8 cellular contexts compared by ENCODE assay signal in the genomic region with DNA sequence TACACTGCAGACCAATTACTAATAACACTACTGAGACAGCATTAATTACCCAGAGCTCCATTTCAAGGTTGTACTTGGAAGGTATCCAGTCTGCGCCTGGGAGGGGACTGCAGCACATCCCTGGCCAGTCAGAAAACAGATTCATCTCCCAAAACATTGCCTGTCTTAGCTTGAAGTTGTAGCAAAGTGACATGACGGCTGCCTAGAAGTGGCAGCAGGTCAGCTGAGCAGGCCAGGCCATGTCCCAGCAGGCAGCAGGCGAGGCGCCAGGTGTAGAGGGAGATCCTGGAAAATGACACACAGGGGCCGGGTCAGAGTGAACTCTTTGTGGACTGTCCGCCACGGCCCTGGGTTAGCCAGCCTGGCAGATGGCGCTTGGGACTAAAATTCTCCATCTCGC. TPM values are rescaled to one million over a fixed set of nuclear protein-coding genes. Genes with fewer than 3 reads are reported as not detected.
DNase-seq lines count a peak whose midpoint lies in the region; ATAC-seq lines count a peak whose summit lies in the region.

No MANE protein-coding gene starts in this region.

- H3K9me3 ChIP-seq in T-helper 17 cell (ENCODE audit: control insufficient read depth, low read length, poor library complexity, severe bottlenecking) (no peaks in the 10 kb centered on the region), skeletal muscle tissue (ENCODE audit: control insufficient read depth in 3 of 3, low read length in 3 of 3) (no peaks in the 10 kb centered on the region)

- H3K27me3 ChIP-seq in skeletal muscle tissue (ENCODE audit: control insufficient read depth in 3 of 3, insufficient read depth in 3 of 3, low read length in 3 of 3), result no peaks in the 10 kb centered on the region

- no peaks in the 10 kb centered on the region for H3K9me3 Mint-ChIP-seq in activated CD4-positive, alpha-beta T cell treated with anti-CD3 and anti-CD28 coated beads for 36 hours (ENCODE audit: low read depth)

- H3K4me3 ChIP-seq in skeletal muscle tissue (ENCODE audit: low read length in 3 of 3), result peak overlapping the region in 2 of 3 donors; percentile 24 to 85

- peak overlapping the region; percentile 39 for H3K27ac ChIP-seq in skeletal muscle tissue (ENCODE audit: low read depth, low read length)

- no peak overlapping the region for H3K27ac Mint-ChIP-seq in activated CD4-positive, alpha-beta T cell treated with anti-CD3 and anti-CD28 coated beads for 36 hours
- H3K27ac Mint-ChIP-seq in T-helper 17 cell, result peak overlapping the region; percentile 79

- POLR2A ChIA-PET in activated CD4-positive, alpha-beta T cell treated with anti-CD3 and anti-CD28 coated beads for 36 hours (lab: Charles Lee), result interaction anchor here (0.5 to 0.8 kb wide), 2 partner anchors 9 to 345 kb away, joined by 3 read pairs; no protein-coding TSS in a partner anchor

- peak overlapping the region; percentile 51 for H3K4me3 Mint-ChIP-seq in activated CD4-positive, alpha-beta T cell treated with anti-CD3 and anti-CD28 coated beads for 36 hours
- peak overlapping the region; percentile 66 for H3K4me3 Mint-ChIP-seq in T-helper 17 cell

- peaks cover 11% of the 10 kb centered on the region for H3K4me1 Mint-ChIP-seq in activated CD4-positive, alpha-beta T cell treated with anti-CD3 and anti-CD28 coated beads for 36 hours
- H3K4me1 Mint-ChIP-seq in T-helper 17 cell, result peaks cover 13% of the 10 kb centered on the region

- peaks cover 2% of the 10 kb centered on the region for H3K36me3 Mint-ChIP-seq in activated CD4-positive, alpha-beta T cell treated with anti-CD3 and anti-CD28 coated beads for 36 hours (ENCODE audit: low read depth)
- peaks cover 2% of the 10 kb centered on the region for H3K36me3 Mint-ChIP-seq in T-helper 17 cell (ENCODE audit: low read depth)

- H3K4me1 ChIP-seq in skeletal muscle tissue (ENCODE audit: control insufficient read depth in 3 of 3, insufficient read depth in 3 of 3, low read length in 3 of 3), result peaks cover 17 to 30% (median 29%) of the 10 kb centered on the region in 3 donors

- peaks cover 2% of the 10 kb centered on the region for H3K27me3 Mint-ChIP-seq in activated CD4-positive, alpha-beta T cell treated with anti-CD3 and anti-CD28 coated beads for 36 hours
- H3K27me3 Mint-ChIP-seq in T-helper 17 cell, result peaks cover 9% of the 10 kb centered on the region

- H3K36me3 ChIP-seq in skeletal muscle tissue (ENCODE audit: control insufficient read depth in 3 of 3, insufficient read depth in 3 of 3, low read length in 3 of 3), result peaks cover 13 to 22% (median 18%) of the 10 kb centered on the region in 3 donors

- no peak for DNase-seq in activated CD4-positive, alpha-beta T cell treated with anti-CD3 and anti-CD28 coated beads for 36 hours
- DNase-seq in activated CD4-positive, alpha-beta T cell treated with anti-CD3 and anti-CD28 coated beads, Interleukin-2, amount 50 U/mL, for 4 hours, result no peak
- no peak for DNase-seq in T-helper 17 cell
- no peak for DNase-seq in Right ventricle myocardium superior
- no peak for DNase-seq in NCI-H1436 treated with DMSO at 0.1 percent for 48 hours (lab: John Stamatoyannopoulos, UW)
- DNase-seq in HPDE6-E6E7 (ENCODE audit: extremely low spot score), result no peak
- DNase-seq in islet precursor cell, result no peak

- H3K9ac ChIP-seq in skeletal muscle tissue (ENCODE audit: low read depth in 1 of 3, low read length in 3 of 3), result peak overlapping the region; percentile 11 to 71 (median 33)

- CTCF ChIA-PET in activated CD4-positive, alpha-beta T cell treated with anti-CD3 and anti-CD28 coated beads for 36 hours (lab: Charles Lee), result interaction anchor here (0.7 to 0.9 kb wide), 3 partner anchors 24 to 421 kb away, joined by 3 to 5 read pairs (median 3); no protein-coding TSS in a partner anchor

- no peak for ATAC-seq in activated CD4-positive, alpha-beta T cell treated with anti-CD3 and anti-CD28 coated beads for 36 hours
- ATAC-seq in T-helper 17 cell, result no peak
- ATAC-seq in Right ventricle myocardium superior (ENCODE audit: poor library complexity), result peak; percentile 56

- intact Hi-C loops in activated CD4-positive, alpha-beta T cell treated with anti-CD3 and anti-CD28 coated beads for 36 hours (cut with DNase I, micrococcal nuclease), result no loop called here
- intact Hi-C loops in Right ventricle myocardium superior (cut with DNase I), result no loop called here

RNA-seq across cellular contexts. Expression of a gene that starts 1.1 kb away (rescaled TPM):
- 1 to 10 TPM; 1.3 to 1.6 TPM for total RNA-seq in activated CD4-positive, alpha-beta T cell treated with anti-CD3 and anti-CD28 coated beads for 36 hours
- total RNA-seq in T-helper 17 cell (1 to 10 TPM in 1 of 2 donors, under 1 TPM in 1; 0.26 to 1.7 TPM), Right ventricle myocardium superior (3.0 TPM), skeletal muscle tissue (14.1 TPM)

RNA-seq across cellular contexts. Expression of a gene that starts 58.2 kb away (rescaled TPM):
- 10 to 100 TPM; 55.9 to 91.9 TPM for total RNA-seq in activated CD4-positive, alpha-beta T cell treated with anti-CD3 and anti-CD28 coated beads for 36 hours
- total RNA-seq in T-helper 17 cell (10 to 100 TPM; 36.6 to 38.3 TPM), Right ventricle myocardium superior (57.2 TPM), skeletal muscle tissue (35.0 TPM)
